17 cellular contexts compared by ENCODE assay signal in genomic region chr15:66308526-66308925, GRCh38. TPM values are rescaled to one million over a fixed set of nuclear protein-coding genes. Genes with fewer than 3 reads are reported as not detected.
DNase-seq lines count a peak whose midpoint lies in the region; ATAC-seq, FAIRE-seq and TF ChIP-seq lines count a peak whose summit lies in the region.
"Had no signal": no experiment of that assay in that cellular context is flagged by ENCODE, and none has a peak within 500 bp of the region (broad histone marks: within the 10 kb centered on the region; RNA-seq: fewer than 3 reads in every experiment).

No MANE protein-coding gene starts in this region.

- H3K36me3 Mint-ChIP-seq in stimulated activated naive CD8-positive, alpha-beta T cell treated with anti-CD3 and anti-CD28 coated beads, Interleukin-15, Interleukin-2, amounts not matched to agents 100 ng/mL and 50 ng/mL, for 24 hours (ENCODE audit: low read depth) = peaks cover 43% of the 10 kb centered on the region
- peaks cover 75% of the 10 kb centered on the region for H3K36me3 Mint-ChIP-seq in activated T-helper 17 cell treated with anti-CD3 and anti-CD28 coated beads, Interleukin-2, amount 50 U/mL, for 72 hours (ENCODE audit: low read depth)
- H3K36me3 Mint-ChIP-seq in stimulated activated effector memory CD8-positive, alpha-beta T cell treated with anti-CD3 and anti-CD28 coated beads, Interleukin-12 subunit alpha, Interleukin-12 subunit beta, amount 100 ng/mL, for 72 hours = peaks cover 63% of the 10 kb centered on the region
- peaks cover 29% of the 10 kb centered on the region for H3K36me3 Mint-ChIP-seq in activated CD4-positive, alpha-beta T cell treated with anti-CD3 and anti-CD28 coated beads, Interleukin-2, amount 10 ng/mL, durations not matched to agents 7 days and 5 days (ENCODE audit: low read depth)

- CTCF ChIA-PET in activated CD4-positive, alpha-beta T cell treated with anti-CD3 and anti-CD28 coated beads, Interleukin-2, amount 10 ng/mL, durations not matched to agents 7 days and 5 days (lab: Charles Lee) = interaction anchor here (0.6 to 0.9 kb wide), 2 partner anchors 20 to 1375 kb away, joined by 3 to 4 read pairs; no protein-coding TSS in a partner anchor

- H3K27ac Mint-ChIP-seq in stimulated activated naive CD8-positive, alpha-beta T cell treated with anti-CD3 and anti-CD28 coated beads, Interleukin-15, Interleukin-2, amounts not matched to agents 100 ng/mL and 50 ng/mL, for 24 hours = peak overlapping the region; percentile 34
- H3K27ac Mint-ChIP-seq in stimulated activated naive CD8-positive, alpha-beta T cell treated with anti-CD3 and anti-CD28 coated beads, Interleukin-15, amount 100 ng/mL, for 72 hours = no peak overlapping the region
- peak overlapping the region; percentile 20 for H3K27ac Mint-ChIP-seq in activated T-helper 17 cell treated with anti-CD3 and anti-CD28 coated beads, Interleukin-2, amount 50 U/mL, for 72 hours
- H3K27ac Mint-ChIP-seq in stimulated activated effector memory CD8-positive, alpha-beta T cell treated with anti-CD3 and anti-CD28 coated beads, Interleukin-12 subunit alpha, Interleukin-12 subunit beta, amount 100 ng/mL, for 72 hours = peak overlapping the region; percentile 13
- no peak overlapping the region for H3K27ac Mint-ChIP-seq in activated CD4-positive, alpha-beta T cell treated with anti-CD3 and anti-CD28 coated beads, Interleukin-2, amount 10 ng/mL, durations not matched to agents 7 days and 5 days
- H3K27ac Mint-ChIP-seq: B cell; CD8-positive, alpha-beta T cell; GM23338; HFFc6 had no signal

- peaks cover 7% of the 10 kb centered on the region for H3K4me1 Mint-ChIP-seq in stimulated activated naive CD8-positive, alpha-beta T cell treated with anti-CD3 and anti-CD28 coated beads, Interleukin-15, Interleukin-2, amounts not matched to agents 100 ng/mL and 50 ng/mL, for 24 hours (ENCODE audit: low read depth)
- no peaks in the 10 kb centered on the region for H3K4me1 Mint-ChIP-seq in stimulated activated naive CD8-positive, alpha-beta T cell treated with anti-CD3 and anti-CD28 coated beads, Interleukin-15, amount 100 ng/mL, for 72 hours
- peaks cover 4% of the 10 kb centered on the region for H3K4me1 Mint-ChIP-seq in activated T-helper 17 cell treated with anti-CD3 and anti-CD28 coated beads, Interleukin-2, amount 50 U/mL, for 72 hours
- peaks cover 8% of the 10 kb centered on the region for H3K4me1 Mint-ChIP-seq in stimulated activated effector memory CD8-positive, alpha-beta T cell treated with anti-CD3 and anti-CD28 coated beads, Interleukin-12 subunit alpha, Interleukin-12 subunit beta, amount 100 ng/mL, for 72 hours
- H3K4me1 Mint-ChIP-seq in activated CD4-positive, alpha-beta T cell treated with anti-CD3 and anti-CD28 coated beads, Interleukin-2, amount 10 ng/mL, durations not matched to agents 7 days and 5 days = no peaks in the 10 kb centered on the region
- H3K4me1 Mint-ChIP-seq: B cell had no signal

- POLR2A ChIA-PET in activated CD4-positive, alpha-beta T cell treated with anti-CD3 and anti-CD28 coated beads, Interleukin-2, amount 10 ng/mL, durations not matched to agents 7 days and 5 days (lab: Charles Lee) = no interaction called here

- TF ChIP-seq POLR2A in H54 (IDR thresholded peaks at IDR 0.05; ENCODE audit: low read depth, low read length) = no peak

- no peak overlapping the region for H3K4me3 Mint-ChIP-seq in stimulated activated naive CD8-positive, alpha-beta T cell treated with anti-CD3 and anti-CD28 coated beads, Interleukin-15, Interleukin-2, amounts not matched to agents 100 ng/mL and 50 ng/mL, for 24 hours
- H3K4me3 Mint-ChIP-seq in stimulated activated naive CD8-positive, alpha-beta T cell treated with anti-CD3 and anti-CD28 coated beads, Interleukin-15, amount 100 ng/mL, for 72 hours = no peak overlapping the region
- H3K4me3 Mint-ChIP-seq in activated T-helper 17 cell treated with anti-CD3 and anti-CD28 coated beads, Interleukin-2, amount 50 U/mL, for 72 hours = no peak overlapping the region
- no peak overlapping the region for H3K4me3 Mint-ChIP-seq in stimulated activated effector memory CD8-positive, alpha-beta T cell treated with anti-CD3 and anti-CD28 coated beads, Interleukin-12 subunit alpha, Interleukin-12 subunit beta, amount 100 ng/mL, for 72 hours
- H3K4me3 Mint-ChIP-seq in activated CD4-positive, alpha-beta T cell treated with anti-CD3 and anti-CD28 coated beads, Interleukin-2, amount 10 ng/mL, durations not matched to agents 7 days and 5 days = no peak overlapping the region
- H3K4me3 Mint-ChIP-seq: B cell; CD8-positive, alpha-beta T cell; GM23338; HFFc6 had no signal

- no peak for FAIRE-seq in H54 (lab: Jason Lieb, UNC)

- ATAC-seq in stimulated activated naive CD8-positive, alpha-beta T cell treated with anti-CD3 and anti-CD28 coated beads, Interleukin-15, amount 100 ng/mL, for 72 hours = no peak
- no peak for ATAC-seq in activated T-helper 17 cell treated with anti-CD3 and anti-CD28 coated beads, Interleukin-2, amount 50 U/mL, for 72 hours (replicated peaks)
- no peak for ATAC-seq in stimulated activated effector memory CD8-positive, alpha-beta T cell treated with anti-CD3 and anti-CD28 coated beads, Interleukin-12 subunit alpha, Interleukin-12 subunit beta, amount 100 ng/mL, for 72 hours
- ATAC-seq: CD8-positive, alpha-beta T cell; GM23338; HCT116 had no signal

- no peak for DNase-seq in stimulated activated naive CD8-positive, alpha-beta T cell treated with anti-CD3 and anti-CD28 coated beads, Interleukin-15, amount 100 ng/mL, for 72 hours
- DNase-seq in myocyte (ENCODE audit: low read depth) (peak; percentile 14), NCI-H2029 (lab: John Stamatoyannopoulos, UW) (no peak), H54 (ENCODE audit: insufficient read length, low spot score) (no peak)
- no peak for DNase-seq in stimulated activated effector memory CD8-positive, alpha-beta T cell treated with anti-CD3 and anti-CD28 coated beads, Interleukin-12 subunit alpha, Interleukin-12 subunit beta, amount 100 ng/mL, for 72 hours (ENCODE audit: low spot score in 2 of 2)
- DNase-seq in activated CD4-positive, alpha-beta T cell treated with anti-CD3 and anti-CD28 coated beads, Interleukin-2, amount 10 ng/mL, durations not matched to agents 7 days and 5 days = no peak
- DNase-seq: Calu3; CD8-positive, alpha-beta T cell; DMS79 treated with DMSO at 0.1 percent for 48 hours; GF-D8; H7; HFFc6 had no signal

- no peaks in the 10 kb centered on the region for H3K9me3 Mint-ChIP-seq in stimulated activated naive CD8-positive, alpha-beta T cell treated with anti-CD3 and anti-CD28 coated beads, Interleukin-15, Interleukin-2, amounts not matched to agents 100 ng/mL and 50 ng/mL, for 24 hours
- no peaks in the 10 kb centered on the region for H3K9me3 Mint-ChIP-seq in stimulated activated naive CD8-positive, alpha-beta T cell treated with anti-CD3 and anti-CD28 coated beads, Interleukin-15, amount 100 ng/mL, for 72 hours
- H3K9me3 Mint-ChIP-seq in activated T-helper 17 cell treated with anti-CD3 and anti-CD28 coated beads, Interleukin-2, amount 50 U/mL, for 72 hours = no peaks in the 10 kb centered on the region
- H3K9me3 Mint-ChIP-seq in stimulated activated effector memory CD8-positive, alpha-beta T cell treated with anti-CD3 and anti-CD28 coated beads, Interleukin-12 subunit alpha, Interleukin-12 subunit beta, amount 100 ng/mL, for 72 hours = no peaks in the 10 kb centered on the region
- H3K9me3 Mint-ChIP-seq in activated CD4-positive, alpha-beta T cell treated with anti-CD3 and anti-CD28 coated beads, Interleukin-2, amount 10 ng/mL, durations not matched to agents 7 days and 5 days = no peaks in the 10 kb centered on the region
- H3K9me3 Mint-ChIP-seq: CD8-positive, alpha-beta T cell; GM23338; HFFc6 had no signal

- H3K27me3 Mint-ChIP-seq in stimulated activated naive CD8-positive, alpha-beta T cell treated with anti-CD3 and anti-CD28 coated beads, Interleukin-15, Interleukin-2, amounts not matched to agents 100 ng/mL and 50 ng/mL, for 24 hours = no peaks in the 10 kb centered on the region
- H3K27me3 Mint-ChIP-seq in stimulated activated naive CD8-positive, alpha-beta T cell treated with anti-CD3 and anti-CD28 coated beads, Interleukin-15, amount 100 ng/mL, for 72 hours = no peaks in the 10 kb centered on the region
- no peaks in the 10 kb centered on the region for H3K27me3 Mint-ChIP-seq in activated T-helper 17 cell treated with anti-CD3 and anti-CD28 coated beads, Interleukin-2, amount 50 U/mL, for 72 hours
- no peaks in the 10 kb centered on the region for H3K27me3 Mint-ChIP-seq in activated CD4-positive, alpha-beta T cell treated with anti-CD3 and anti-CD28 coated beads, Interleukin-2, amount 10 ng/mL, durations not matched to agents 7 days and 5 days
- H3K27me3 Mint-ChIP-seq: B cell had no signal

RNA-seq across cellular contexts. Expression of gene DIS3L, which starts 15.2 kb away (rescaled TPM):
- 10 to 100 TPM; 14.6 to 34.4 TPM for total RNA-seq in activated T-helper 17 cell treated with anti-CD3 and anti-CD28 coated beads, Interleukin-2, amount 50 U/mL, for 72 hours
- total RNA-seq in myocyte = 27.3 and 28.5 TPM in 2 replicates
- 15.0 TPM for polyA plus RNA-seq in myocyte (2012)
- total RNA-seq in activated CD4-positive, alpha-beta T cell treated with anti-CD3 and anti-CD28 coated beads, Interleukin-2, amount 10 ng/mL, durations not matched to agents 7 days and 5 days = 10 to 100 TPM; 31.2 to 35.6 TPM

RNA-seq across cellular contexts. Expression of gene TIPIN, which starts 48.0 kb away (rescaled TPM):
- 10 to 100 TPM; 27.1 to 37.9 TPM for total RNA-seq in activated T-helper 17 cell treated with anti-CD3 and anti-CD28 coated beads, Interleukin-2, amount 50 U/mL, for 72 hours
- 6.3 and 7.8 TPM in 2 replicates for total RNA-seq in myocyte
- polyA plus RNA-seq in myocyte (2012) = 5.3 TPM
- 10 to 100 TPM; 25.0 to 28.0 TPM for total RNA-seq in activated CD4-positive, alpha-beta T cell treated with anti-CD3 and anti-CD28 coated beads, Interleukin-2, amount 10 ng/mL, durations not matched to agents 7 days and 5 days

RNA-seq across cellular contexts. Expression of gene MEGF11, which starts 55.0 kb away (rescaled TPM):
- not detected for total RNA-seq in activated T-helper 17 cell treated with anti-CD3 and anti-CD28 coated beads, Interleukin-2, amount 50 U/mL, for 72 hours
- not detected in 2 replicates for total RNA-seq in myocyte
- polyA plus RNA-seq in myocyte (2012) = 0.45 TPM
- total RNA-seq in activated CD4-positive, alpha-beta T cell treated with anti-CD3 and anti-CD28 coated beads, Interleukin-2, amount 10 ng/mL, durations not matched to agents 7 days and 5 days = not detected
- total RNA-seq: CD8-positive, alpha-beta T cell; HFFc6 had no signal

Comparison
In these comparisons a context has a peak if more than half of its experiments do, and no peak if none do; other contexts are left out.
1. H3K27ac Mint-ChIP-seq: peak in stimulated activated naive CD8-positive, alpha-beta T cell treated with anti-CD3 and anti-CD28 coated beads, Interleukin-15, Interleukin-2, amounts not matched to agents 100 ng/mL and 50 ng/mL, for 24 hours (single experiment), activated T-helper 17 cell treated with anti-CD3 and anti-CD28 coated beads, Interleukin-2, amount 50 U/mL, for 72 hours (single experiment) and stimulated activated effector memory CD8-positive, alpha-beta T cell treated with anti-CD3 and anti-CD28 coated beads, Interleukin-12 subunit alpha, Interleukin-12 subunit beta, amount 100 ng/mL, for 72 hours (single experiment); none in stimulated activated naive CD8-positive, alpha-beta T cell treated with anti-CD3 and anti-CD28 coated beads, Interleukin-15, amount 100 ng/mL, for 72 hours (0 of 2) and activated CD4-positive, alpha-beta T cell treated with anti-CD3 and anti-CD28 coated beads, Interleukin-2, amount 10 ng/mL, durations not matched to agents 7 days and 5 days (single experiment).